14 cellular contexts compared by ENCODE assay signal in the genomic region with DNA sequence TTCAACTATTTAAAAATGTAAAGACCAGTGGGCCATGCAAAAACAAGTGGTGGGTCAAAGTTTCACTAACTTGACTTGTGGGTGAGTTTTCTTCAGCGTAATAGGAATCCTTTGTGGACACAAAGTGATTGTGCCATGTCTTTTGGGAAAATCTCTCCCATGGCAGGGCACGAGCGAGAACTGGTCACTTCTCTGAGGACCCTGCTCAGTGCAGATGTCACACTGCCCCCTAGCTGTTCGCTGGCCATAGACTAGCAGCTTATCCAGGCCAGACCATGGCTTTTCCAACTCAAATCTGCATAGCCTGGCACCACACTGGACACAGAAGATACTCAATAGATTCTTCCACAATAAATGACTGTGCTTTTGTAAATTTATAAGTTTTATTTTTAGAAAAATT.
A peak's percentile ranks its signal among the peaks of the same experiment; 100 is the strongest.
DNase-seq lines count a peak whose midpoint lies in the region; ATAC-seq, FAIRE-seq and TF ChIP-seq lines count a peak whose summit lies in the region.
"Had no signal": no experiment of that assay in that cellular context is flagged by ENCODE, and none has a peak within 500 bp of the region (broad histone marks: within the 10 kb centered on the region; RNA-seq: fewer than 3 reads in every experiment).

No MANE protein-coding gene starts in this region.

- TF ChIP-seq CTCF in BE2C (IDR thresholded peaks at IDR 0.05; ENCODE audit: low read depth, low read length) = peak; percentile 86
- TF ChIP-seq CTCF in GM20000 (IDR thresholded peaks at IDR 0.05; ENCODE audit: extremely low read depth, missing control alignments) = peak; percentile 20
- peak; percentile 58 for TF ChIP-seq CTCF in Panc1 (IDR thresholded peaks at IDR 0.05)
- peak; percentile 20 to 61 (median 34) for TF ChIP-seq CTCF in keratinocyte (optimal IDR thresholded peaks at IDR 0.05 in 1 of 3, IDR thresholded peaks at IDR 0.05 in 1 of 3, conservative IDR thresholded peaks at IDR 0.05 in 1 of 3; ENCODE audit: extremely low read depth in 1 of 3, insufficient read depth in 2 of 3, low read length in 3 of 3)
- no peak for TF ChIP-seq CTCF in vagina (IDR thresholded peaks at IDR 0.05)

- BruUV-seq in Panc1 (replicated peaks; lab: Mats Ljungman, UMichigan) = no TSS peak

- no peak overlapping the region for H3K9ac ChIP-seq in keratinocyte (ENCODE audit: control insufficient read depth, extremely low read depth, insufficient read depth, low read length)

- H3K27ac ChIP-seq in Panc1 (ENCODE audit: low read length) = no peak overlapping the region
- no peak overlapping the region for H3K27ac ChIP-seq in keratinocyte (ENCODE audit: control insufficient read depth, insufficient read depth, low read length)
- no peak overlapping the region for H3K27ac ChIP-seq in vagina

- POLR2A ChIA-PET in Panc1 (lab: Charles Lee) = no interaction called here

- H3K36me3 ChIP-seq in BE2C (no peaks in the 10 kb centered on the region), Panc1 (ENCODE audit: control insufficient read depth, insufficient read depth, low read length) (no peaks in the 10 kb centered on the region), keratinocyte (ENCODE audit: control insufficient read depth in 2 of 2, extremely low read depth in 1 of 2, insufficient read depth in 2 of 2, low read length in 2 of 2) (no peaks in the 10 kb centered on the region), vagina (no peaks in the 10 kb centered on the region)

- H3K27me3 Mint-ChIP-seq in activated T-cell treated with anti-CD3 and anti-CD28 coated beads, Interleukin-2, amount 50 U/mL, for 24 hours = peaks cover 8% of the 10 kb centered on the region

- dilution Hi-C loops in keratinocyte (cut with MboI; ENCODE audit: extremely low pct_ligation_motif_present, low sequenced_read_pairs) = no loop called here

- no peaks in the 10 kb centered on the region for H3K36me3 Mint-ChIP-seq in activated T-cell treated with anti-CD3 and anti-CD28 coated beads, Interleukin-2, amount 50 U/mL, for 24 hours (ENCODE audit: low read depth)
- H3K36me3 Mint-ChIP-seq: CD8-positive, alpha-beta T cell had no signal

- no peaks in the 10 kb centered on the region for H3K79me2 ChIP-seq in keratinocyte (ENCODE audit: control insufficient read depth, insufficient read depth, low read length)

- no peaks in the 10 kb centered on the region for H3K9me3 ChIP-seq in BE2C
- no peaks in the 10 kb centered on the region for H3K9me3 ChIP-seq in Panc1 (ENCODE audit: control insufficient read depth, insufficient read depth, low read depth, low read length)
- no peaks in the 10 kb centered on the region for H3K9me3 ChIP-seq in keratinocyte (ENCODE audit: control insufficient read depth, low read depth, low read length)
- H3K9me3 ChIP-seq in vagina = no peaks in the 10 kb centered on the region

- intact Hi-C loops in Panc1 (cut with micrococcal nuclease; ENCODE audit: unreplicated experiment) (no loop called here), vagina (cut with DNase I) (no loop called here)

- no peaks in the 10 kb centered on the region for H3K9me3 Mint-ChIP-seq in activated T-cell treated with anti-CD3 and anti-CD28 coated beads, Interleukin-2, amount 50 U/mL, for 24 hours
- H3K9me3 Mint-ChIP-seq: activated T-helper 2 cell treated with anti-CD3 and anti-CD28 coated beads, Interferon-gamma antibody, Interleukin-2, Interleukin-4, amounts not matched to agents 10 μg/mL and 5 μg/mL and 100 μg/mL, durations not matched to agents 14 hours and 24 hours and 36 hours; CD8-positive, alpha-beta T cell had no signal

- no peaks in the 10 kb centered on the region for H3K9me1 ChIP-seq in keratinocyte (ENCODE audit: control insufficient read depth, extremely low read depth, insufficient read depth, low read length)

- H4K20me1 ChIP-seq in keratinocyte (ENCODE audit: control insufficient read depth, extremely low read depth, insufficient read depth, low read length) = no peaks in the 10 kb centered on the region

- ATAC-seq in Panc1 = peak; percentile 65; the same call in 1 of the 2 replicates
- ATAC-seq in HG03565 (IDR thresholded peaks at IDR 0.05; ENCODE audit: unreplicated experiment) = no peak
- ATAC-seq: activated CD4-positive, CD25-positive, alpha-beta regulatory T cell treated with anti-CD3 and anti-CD28 coated beads, Interleukin-2, amount 50 U/mL, for 24 hours; CD8-positive, alpha-beta T cell had no signal

- in situ Hi-C loops in Panc1 (cut with HindIII; ENCODE audit: low pct_unique_long_range_greater_than_20kb, low sequenced_read_pairs) = no loop called here

- H3K4me1 Mint-ChIP-seq in activated T-cell treated with anti-CD3 and anti-CD28 coated beads, Interleukin-2, amount 50 U/mL, for 24 hours (ENCODE audit: low read depth) = no peaks in the 10 kb centered on the region

- no peak for FAIRE-seq in keratinocyte (lab: Jason Lieb, UNC)
- FAIRE-seq: HTR-8/SVneo had no signal

- H3K27me3 ChIP-seq in BE2C (no peaks in the 10 kb centered on the region), Panc1 (ENCODE audit: control insufficient read depth, insufficient read depth, low read length) (no peaks in the 10 kb centered on the region), keratinocyte (ENCODE audit: control insufficient read depth, extremely low read depth, insufficient read depth, low read length) (peaks cover 4% of the 10 kb centered on the region), vagina (no peaks in the 10 kb centered on the region)

- CTCF ChIA-PET in Panc1 (lab: Charles Lee) = no interaction called here

- DNase-seq in BE2C (peak; percentile 73), GM20000 (ENCODE audit: low spot score) (no peak), Panc1 (ENCODE audit: low read depth, low spot score) (no peak), keratinocyte (ENCODE audit: low read depth, low spot score) (no peak), COR-L47 (lab: John Stamatoyannopoulos, UW) (no peak), vagina (ENCODE audit: extremely low spot score in 2 of 2) (no peak)
- no peak for DNase-seq in activated T-cell treated with anti-CD3 and anti-CD28 coated beads, Interleukin-2, amount 50 U/mL, for 24 hours
- DNase-seq: CD8-positive, alpha-beta T cell; central memory CD4-positive, alpha-beta T cell; NCI-H2029 treated with DMSO at 0.1 percent for 48 hours had no signal

- H3K4me1 ChIP-seq in BE2C = peaks cover 25% of the 10 kb centered on the region
- no peaks in the 10 kb centered on the region for H3K4me1 ChIP-seq in Panc1 (ENCODE audit: control insufficient read depth, insufficient read depth, low read length)
- H3K4me1 ChIP-seq in keratinocyte (ENCODE audit: control insufficient read depth, extremely low read depth, insufficient read depth, low read length) = no peaks in the 10 kb centered on the region
- H3K4me1 ChIP-seq in vagina = no peaks in the 10 kb centered on the region

- H2AFZ ChIP-seq in keratinocyte (ENCODE audit: control insufficient read depth, low read length) = no peak overlapping the region

- H3K4me3 Mint-ChIP-seq in activated T-cell treated with anti-CD3 and anti-CD28 coated beads, Interleukin-2, amount 50 U/mL, for 24 hours = no peak overlapping the region
- H3K4me3 Mint-ChIP-seq: CD8-positive, alpha-beta T cell had no signal

- H3K27ac Mint-ChIP-seq in activated T-cell treated with anti-CD3 and anti-CD28 coated beads, Interleukin-2, amount 50 U/mL, for 24 hours = no peak overlapping the region
- H3K27ac Mint-ChIP-seq: activated T-helper 2 cell treated with anti-CD3 and anti-CD28 coated beads, Interferon-gamma antibody, Interleukin-2, Interleukin-4, amounts not matched to agents 10 μg/mL and 5 μg/mL and 100 μg/mL, durations not matched to agents 14 hours and 24 hours and 36 hours; CD8-positive, alpha-beta T cell had no signal

- TF ChIP-seq POLR2A in vagina (IDR thresholded peaks at IDR 0.05) = no peak

- H3K4me3 ChIP-seq in BE2C (ENCODE audit: low read depth, low read length) (no peak overlapping the region), Panc1 (ENCODE audit: low read depth in 2 of 2, low read length in 2 of 2) (no peak overlapping the region), keratinocyte (ENCODE audit: control insufficient read depth in 2 of 3, extremely low read depth in 1 of 3, insufficient read depth in 2 of 3, low read depth in 1 of 3, low read length in 3 of 3) (no peak overlapping the region), vagina (no peak overlapping the region)

- H3K4me2 ChIP-seq in keratinocyte (ENCODE audit: control insufficient read depth, extremely low read depth, insufficient read depth, low read depth, low read length) = no peak overlapping the region

Comparison
In these comparisons a context has a peak if more than half of its experiments do, and no peak if none do; other contexts are left out.
1. CTCF ChIP-seq: peak in BE2C (single experiment), GM20000 (single experiment), Panc1 (single experiment) and keratinocyte (3 of 3); none in vagina (0 of 3).